ENCODE assay signal across 8 cellular contexts in the genomic region with DNA sequence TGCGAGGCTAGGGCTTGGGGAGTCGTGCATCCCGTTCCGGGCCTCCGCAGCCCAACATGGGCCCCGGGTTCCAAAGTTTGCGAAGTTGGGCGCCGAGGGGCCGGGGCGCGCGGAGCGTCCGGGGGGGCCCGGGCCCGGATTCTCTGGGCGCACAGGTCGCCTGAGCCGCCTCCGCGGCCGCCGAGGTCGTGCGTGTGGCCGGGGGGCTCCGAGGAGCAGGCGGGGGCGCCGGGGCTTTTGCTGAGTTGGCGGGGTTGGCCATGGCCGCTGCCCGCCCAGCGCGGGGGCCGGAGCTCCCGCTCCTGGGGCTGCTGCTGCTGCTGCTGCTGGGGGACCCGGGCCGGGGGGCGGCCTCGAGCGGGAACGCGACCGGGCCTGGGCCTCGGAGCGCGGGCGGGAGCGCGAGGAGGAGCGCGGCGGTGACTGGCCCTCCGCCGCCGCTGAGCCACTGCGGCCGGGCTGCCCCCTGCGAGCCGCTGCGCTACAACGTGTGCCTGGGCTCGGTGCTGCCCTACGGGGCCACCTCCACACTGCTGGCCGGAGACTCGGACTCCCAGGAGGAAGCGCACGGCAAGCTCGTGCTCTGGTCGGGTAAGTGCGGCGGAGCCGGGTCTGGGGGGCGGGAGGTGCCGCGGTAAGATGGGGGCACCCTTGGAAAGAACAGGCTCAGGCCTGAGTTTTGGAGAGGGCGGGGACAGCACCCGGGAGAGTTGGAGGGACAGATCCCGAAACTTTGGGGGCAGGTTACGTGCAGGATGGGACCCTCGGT. TPM values are rescaled to one million over a fixed set of nuclear protein-coding genes. Genes with fewer than 3 reads are reported as not detected.
DNase-seq lines count a peak whose midpoint lies in the region; ATAC-seq and TF ChIP-seq lines count a peak whose summit lies in the region.

No MANE protein-coding gene starts in this region.

- no peaks in the 10 kb centered on the region for H3K9me3 ChIP-seq in adipocyte (ENCODE audit: control insufficient read depth, low read length)

- H3K4me3 ChIP-seq in adipocyte (ENCODE audit: low read length), result peak overlapping the region; percentile 78

- DNase-seq in AG08395 (ENCODE audit: low spot score) (peak; percentile 39), GM20000 (ENCODE audit: low spot score) (peak; percentile 68), adipocyte (ENCODE audit: low read depth) (peak; percentile 71), immature natural killer cell (no peak), cerebellum (ENCODE audit: low spot score) (no peak)
- DNase-seq in stimulated activated naive CD8-positive, alpha-beta T cell treated with anti-CD3 and anti-CD28 coated beads, Interleukin-15, Interleukin-2, amounts not matched to agents 100 U/mL and 50 U/mL, for 24 hours, result no peak
- no peak for DNase-seq in central memory CD4-positive, alpha-beta T cell

- peaks cover 10% of the 10 kb centered on the region for H3K4me1 ChIP-seq in adipocyte (ENCODE audit: control insufficient read depth, insufficient read depth, low read length)

- TF ChIP-seq CTCF in GM20000 (IDR thresholded peaks at IDR 0.05; ENCODE audit: extremely low read depth, missing control alignments), result no peak

- H3K27ac Mint-ChIP-seq in immature natural killer cell, result no peak overlapping the region

- H3K4me1 Mint-ChIP-seq in immature natural killer cell, result peaks cover 7 to 14% of the 10 kb centered on the region in 2 donors

- H3K9me3 Mint-ChIP-seq in immature natural killer cell, result no peaks in the 10 kb centered on the region

- ATAC-seq in stimulated activated naive CD8-positive, alpha-beta T cell treated with anti-CD3 and anti-CD28 coated beads, Interleukin-15, Interleukin-2, amounts not matched to agents 100 U/mL and 50 U/mL, for 24 hours, result peak; percentile 42
- ATAC-seq in GM19455 (IDR thresholded peaks at IDR 0.05; ENCODE audit: unreplicated experiment), result no peak

- no peaks in the 10 kb centered on the region for H3K36me3 ChIP-seq in adipocyte (ENCODE audit: control insufficient read depth, insufficient read depth, low read length, severe bottlenecking)

- peak overlapping the region; percentile 39 for H3K9ac ChIP-seq in adipocyte (ENCODE audit: low read length)

- H3K27me3 Mint-ChIP-seq in immature natural killer cell (ENCODE audit: low read depth in 3 of 3), result peaks cover 9 to 36% (median 19%) of the 10 kb centered on the region in 3 donors

- peaks cover 0 to 3% (median 0%) of the 10 kb centered on the region in 3 donors for H3K36me3 Mint-ChIP-seq in immature natural killer cell

- H3K27me3 ChIP-seq in adipocyte (replicated peaks; ENCODE audit: control insufficient read depth, insufficient read depth, low read length), result peaks cover 65% of the 10 kb centered on the region

- H3K4me3 Mint-ChIP-seq in immature natural killer cell, result peak overlapping the region; percentile 44 to 76 (median 66)

RNA-seq across cellular contexts. Expression of gene SMO, which starts 0.6 kb away (rescaled TPM):
- polyA plus RNA-seq in immature natural killer cell, result not detected
- 20.0 TPM for total RNA-seq in cerebellum

RNA-seq across cellular contexts. Expression of gene AHCYL2, which starts 35.8 kb away (rescaled TPM):
- polyA plus RNA-seq in immature natural killer cell, result 1 to 10 TPM; 5.7 to 6.8 (median 6.8) TPM
- total RNA-seq in cerebellum, result 35.9 TPM

RNA-seq across cellular contexts. Expression of gene TSPAN33, which starts 44.6 kb away (rescaled TPM):
- polyA plus RNA-seq in immature natural killer cell, result 1 to 10 TPM; 3.4 to 6.9 (median 6.2) TPM
- 13.6 TPM for total RNA-seq in cerebellum

Comparison
In these comparisons a context has a peak if more than half of its experiments do, and no peak if none do; other contexts are left out.
1. DNase-seq: peak in AG08395 (single experiment), GM20000 (single experiment) and adipocyte (single experiment); none in immature natural killer cell (0 of 3), stimulated activated naive CD8-positive, alpha-beta T cell treated with anti-CD3 and anti-CD28 coated beads, Interleukin-15, Interleukin-2, amounts not matched to agents 100 U/mL and 50 U/mL, for 24 hours (single experiment), cerebellum (single experiment) and central memory CD4-positive, alpha-beta T cell (single experiment).